12 cellular contexts compared by ENCODE assay signal in the genomic region with DNA sequence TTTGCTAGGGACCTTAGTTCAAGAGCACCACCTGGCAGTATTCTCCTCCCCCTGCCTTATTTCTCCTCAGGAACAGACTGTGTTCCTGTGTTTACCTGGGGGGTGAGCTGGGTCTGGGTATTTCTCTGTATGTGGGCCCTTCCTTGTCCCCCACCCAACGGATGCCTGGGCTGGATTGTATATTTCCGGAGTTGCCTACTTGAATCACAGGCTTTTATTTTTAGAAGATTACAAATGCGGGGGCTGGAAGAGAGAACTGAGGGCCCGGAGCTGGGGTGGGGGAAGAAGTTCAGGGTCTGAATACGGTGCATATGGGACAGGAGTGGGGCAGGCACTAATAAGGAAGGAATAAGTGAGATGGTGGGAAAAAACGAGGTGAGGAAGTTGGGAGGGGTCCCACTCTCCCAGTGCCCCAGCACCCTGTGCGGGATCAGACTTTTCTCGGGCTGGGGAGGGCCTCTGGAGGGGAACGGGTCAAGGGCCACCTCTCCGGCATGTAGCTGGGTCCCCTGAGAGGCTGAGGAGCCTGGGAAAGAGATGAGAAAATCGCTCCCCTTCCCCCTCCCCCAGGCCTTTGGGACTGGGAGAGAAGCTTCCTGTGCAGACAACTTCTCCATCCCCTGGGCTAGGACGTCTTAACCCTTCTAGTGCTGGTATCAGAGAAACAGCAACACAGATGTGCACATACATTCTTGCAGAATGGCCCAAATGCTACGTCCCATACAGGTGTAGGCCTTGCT. TPM values are rescaled to one million over a fixed set of nuclear protein-coding genes. Genes with fewer than 3 reads are reported as not detected.
DNase-seq lines count a peak whose midpoint lies in the region; ATAC-seq and TF ChIP-seq lines count a peak whose summit lies in the region.
"Had no signal": no experiment of that assay in that cellular context is flagged by ENCODE, and none has a peak within 500 bp of the region (broad histone marks: within the 10 kb centered on the region; RNA-seq: fewer than 3 reads in every experiment).

No MANE protein-coding gene starts in this region.

- H2AK5ac ChIP-seq in IMR-90 (ENCODE audit: low read depth, low read length), result peak overlapping the region; percentile 96; the same call in 1 of the 2 replicates

- H3K36me3 ChIP-seq in IMR-90 (ENCODE audit: control insufficient read depth, insufficient read depth, low read length) (no peaks in the 10 kb centered on the region), left lung (no peaks in the 10 kb centered on the region)
- H3K36me3 ChIP-seq: adrenal gland had no signal

- CTCF ChIA-PET in IMR-90 (lab: Yijun Ruan, JAX), result no interaction called here

- peak overlapping the region; percentile 46; the same call in 1 of the 2 replicates for H3K9ac ChIP-seq in IMR-90 (ENCODE audit: low read depth, low read length)

- peak overlapping the region; percentile 70 for H2AK9ac ChIP-seq in IMR-90 (replicated peaks; ENCODE audit: low read depth, low read length, poor library complexity)

- peak overlapping the region; percentile 96 for H3K4ac ChIP-seq in IMR-90 (ENCODE audit: low read depth, low read length)

- TF ChIP-seq CTCF in IMR-90 (conservative IDR thresholded peaks at IDR 0.05; ENCODE audit: low read depth, low read length) (no peak), choroid plexus epithelial cell (conservative IDR thresholded peaks at IDR 0.05; ENCODE audit: low read depth, low read length) (no peak), left lung (IDR thresholded peaks at IDR 0.05) (no peak)

- DNase-seq in IMR-90 (peak; percentile 53), choroid plexus epithelial cell (ENCODE audit: low read depth) (peak; percentile 63), left lung (no peak), cerebellar nuclear complex (lab: John Stamatoyannopoulos, UW) (no peak), NCI-H748 treated with DMSO at 0.1 percent for 48 hours (lab: John Stamatoyannopoulos, UW) (no peak)
- no peak for DNase-seq in stimulated activated CD4-positive, alpha-beta T cell treated with anti-CD3 and anti-CD28 coated beads, Interleukin-4, amount 100 ng/mL, for 24 hours
- DNase-seq: activated CD4-positive, alpha-beta T cell treated with anti-CD3 and anti-CD28 coated beads, Interleukin-2, amount 50 U/mL, for 4 hours; foreskin fibroblast; NCI-H1930; SHP77 treated with DMSO at 0.1 percent for 48 hours had no signal

- peak overlapping the region; percentile 72 for H3K23ac ChIP-seq in IMR-90 (ENCODE audit: low read depth, low read length)

- H3K4me3 ChIP-seq in IMR-90 (ENCODE audit: insufficient read depth, low read depth, low read length) (no peak overlapping the region), choroid plexus epithelial cell (ENCODE audit: low read depth, low read length) (no peak overlapping the region), left lung (no peak overlapping the region)
- H3K4me3 ChIP-seq: adrenal gland had no signal

- WGBS in IMR-90 (ENCODE audit: extremely low coverage in 2 of 2, insufficient read length in 1 of 2), 2 experiments, result 47% methylated on average over 2 of the region's 13 CpGs; no CpG with 5 or more reads in 1 of the 2 experiments

- H4K20me1 ChIP-seq in IMR-90 (ENCODE audit: insufficient read depth, low read length), result no peaks in the 10 kb centered on the region

- H4K91ac ChIP-seq in IMR-90 (ENCODE audit: insufficient read depth, low read depth, low read length), result peak overlapping the region; percentile 84

- BruUV-seq in IMR-90 (replicated peaks; lab: Mats Ljungman, UMichigan), result no TSS peak

- H3K9me3 ChIP-seq in IMR-90 (ENCODE audit: control insufficient read depth, insufficient read depth, low read length) (peaks cover 3% of the 10 kb centered on the region), left lung (no peaks in the 10 kb centered on the region)
- H3K9me3 ChIP-seq: adrenal gland had no signal

- peak overlapping the region; percentile 38; the same call in 1 of the 2 replicates for H3K56ac ChIP-seq in IMR-90 (ENCODE audit: extremely low read depth, insufficient read depth, low read length)

- H3K4me1 ChIP-seq in IMR-90 (ENCODE audit: control insufficient read depth, insufficient read depth, low read length), result peaks cover 14% of the 10 kb centered on the region
- H3K4me1 ChIP-seq in left lung, result peaks cover 0 to 44% of the 10 kb centered on the region in 2 donors

- H3K14ac ChIP-seq in IMR-90 (replicated peaks; ENCODE audit: low read depth, low read length), result peak overlapping the region; percentile 88

- H2BK15ac ChIP-seq in IMR-90 (ENCODE audit: low read depth, low read length), result peak overlapping the region; percentile 95; the same call in 1 of the 3 replicates

- H3K27ac ChIP-seq in IMR-90 (ENCODE audit: insufficient read depth, low read length) (peak overlapping the region; percentile 33; the same call in 1 of the 2 replicates), left lung (peak overlapping the region; percentile 26 to 65), temporal lobe (ENCODE audit: low read depth, low read length) (peak overlapping the region; percentile 59)

- intact Hi-C loops in IMR-90 (cut with micrococcal nuclease), result no loop called here
- intact Hi-C loops in left lung (cut with DNase I), result no loop called here

- H2AFZ ChIP-seq in IMR-90 (replicated peaks; ENCODE audit: low read length, poor library complexity), result peak overlapping the region; percentile 82

- H4K5ac ChIP-seq in IMR-90 (ENCODE audit: low read depth, low read length), result peak overlapping the region; percentile 90

- H2BK20ac ChIP-seq in IMR-90 (ENCODE audit: low read depth, low read length), result peak overlapping the region; percentile 91

- dilution Hi-C loops in IMR-90 (cut with HindIII; ENCODE audit: low sequenced_read_pairs, unreplicated experiment), result no loop called here

- ATAC-seq in IMR-90 (ENCODE audit: low read depth) (0 out of 2 replicates have a peak, but pooled peaks have one; percentile 17), left lung (peak; percentile 13)

- H3K27me3 ChIP-seq in IMR-90 (ENCODE audit: control insufficient read depth, insufficient read depth, low read length), result peaks cover 3% of the 10 kb centered on the region; the same call in 1 of the 2 replicates
- no peaks in the 10 kb centered on the region for H3K27me3 ChIP-seq in left lung
- H3K27me3 ChIP-seq: adrenal gland had no signal

- no peak for TF ChIP-seq POLR2A in IMR-90 (IDR thresholded peaks at IDR 0.05; ENCODE audit: low read depth, low read length)

- TF ChIP-seq RAD21 in IMR-90 (IDR thresholded peaks at IDR 0.05; ENCODE audit: low read length), result no peak

- H3K4me2 ChIP-seq in IMR-90 (ENCODE audit: low read depth, low read length), result peak overlapping the region; percentile 69

- H2BK120ac ChIP-seq in IMR-90 (ENCODE audit: low read depth, low read length), result peak overlapping the region; percentile 96

- POLR2A ChIA-PET in IMR-90 (lab: Charles Lee; ENCODE audit: unreplicated experiment), result no interaction called here

- peak overlapping the region; percentile 65 for H2BK5ac ChIP-seq in IMR-90 (ENCODE audit: low read depth, low read length, poor library complexity, severe bottlenecking)

- in situ Hi-C loops in IMR-90 (cut with MboI; ENCODE audit: low sequenced_read_pairs), result no loop called here

- H3K9me1 ChIP-seq in IMR-90 (ENCODE audit: insufficient read depth, low read length), result peaks cover 16% of the 10 kb centered on the region

- no peaks in the 10 kb centered on the region for H3K79me1 ChIP-seq in IMR-90 (ENCODE audit: low read depth in 1 of 2, low read length in 2 of 2)

- peak overlapping the region; percentile 80; the same call in 1 of the 2 replicates for H3K18ac ChIP-seq in IMR-90 (ENCODE audit: low read depth, low read length)

- peak overlapping the region; percentile 95; a peak in 3 of 4 replicates for H4K8ac ChIP-seq in IMR-90 (ENCODE audit: low read depth in 2 of 2, low read length in 2 of 2)

TF ChIP-seq in IMR-90, 13 proteins besides CTCF, POLR2A, EP300 and RAD21:
- no peak for TF ChIP-seq SMC3 (IDR thresholded peaks at IDR 0.05; ENCODE audit: low read depth, low read length)
- peak; percentile 21; the same call in 1 of the 2 replicates for TF ChIP-seq MAZ (IDR thresholded peaks at IDR 0.05; ENCODE audit: borderline replicate concordance, low read depth, low read length)
- TF ChIP-seq CEBPB (IDR thresholded peaks at IDR 0.05; ENCODE audit: low read depth, low read length), result no peak

RNA-seq across cellular contexts. Expression of a gene that starts 42.1 kb away (rescaled TPM):
- 0.83 and 0.90 TPM in 2 replicates for total RNA-seq in IMR-90 (2012; rRNA removed)
- polyA plus RNA-seq in IMR-90 (2012; rRNA removed), result 0.74 and 0.82 TPM in 2 replicates
- polyA plus RNA-seq in IMR-90 (2012; cell fraction: cytosol; rRNA removed), result 0.26 and 0.82 TPM in 2 replicates
- 0.44 and 0.89 TPM in 2 replicates for polyA plus RNA-seq in IMR-90 (2012; cell fraction: nucleus; rRNA removed; ENCODE audit: low replicate concordance)
- 10 to 100 TPM; 55.2 to 65.0 TPM for total RNA-seq in left lung
- 49.2 TPM for total RNA-seq in temporal lobe

Comparison
In these comparisons a context has a peak if more than half of its experiments do, and no peak if none do; other contexts are left out.
1. DNase-seq: peak in IMR-90 (single experiment) and choroid plexus epithelial cell (single experiment); none in left lung (0 of 2), cerebellar nuclear complex (0 of 2), stimulated activated CD4-positive, alpha-beta T cell treated with anti-CD3 and anti-CD28 coated beads, Interleukin-4, amount 100 ng/mL, for 24 hours (single experiment) and NCI-H748 treated with DMSO at 0.1 percent for 48 hours (single experiment).
2. RNA of a gene that starts 42.1 kb away (total RNA-seq): 55.2 to 65.0 TPM in left lung and 49.2 TPM in temporal lobe (single experiment); 0.83 to 0.90 TPM in IMR-90; every median in the first group is over 10 times any median in the second.
3. Peak in every context shown above with its lines, with median percentiles within 50 percentile points of each other: H3K27ac ChIP-seq.